ENCODE assay signal across 1 cellular context in genomic region chr5:135883026-135883425, GRCh38.
TF ChIP-seq lines count a peak whose summit lies in the region.

No MANE protein-coding gene starts in this region.

TF ChIP-seq in H1, 55 proteins besides CTCF, POLR2A, EP300 and RAD21:
- TF ChIP-seq EZH2 (IDR thresholded peaks at IDR 0.05; ENCODE audit: low read depth, low read length, severe bottlenecking) (no peak), TAF7 (optimal IDR thresholded peaks at IDR 0.05; ENCODE audit: borderline replicate concordance, low read depth, low read length) (no peak), USF2 (IDR thresholded peaks at IDR 0.05; ENCODE audit: low read length) (no peak), ASH2L (IDR thresholded peaks at IDR 0.05; ENCODE audit: low read length) (no peak), SP4 (IDR thresholded peaks at IDR 0.05; ENCODE audit: low read length) (no peak), TEAD4 (IDR thresholded peaks at IDR 0.05; ENCODE audit: low read depth, low read length) (no peak), BCL11A (IDR thresholded peaks at IDR 0.05; ENCODE audit: low read depth in 2 of 2, low read length in 2 of 2) (no peak), NANOG (IDR thresholded peaks at IDR 0.05; ENCODE audit: insufficient read depth, low read depth, low read length, poor library complexity, severe bottlenecking) (no peak)
TF ChIP-seq in H1: peak in this region for 0.
